1 cellular context compared by ENCODE assay signal in genomic region chr6:44462335-44462734, GRCh38.
TF ChIP-seq lines count a peak whose summit lies in the region.

No MANE protein-coding gene starts in this region.

TF ChIP-seq in WTC11, 78 proteins besides CTCF, POLR2A, EP300 and RAD21 (continued from another document):
- TF ChIP-seq, protein P1, sequence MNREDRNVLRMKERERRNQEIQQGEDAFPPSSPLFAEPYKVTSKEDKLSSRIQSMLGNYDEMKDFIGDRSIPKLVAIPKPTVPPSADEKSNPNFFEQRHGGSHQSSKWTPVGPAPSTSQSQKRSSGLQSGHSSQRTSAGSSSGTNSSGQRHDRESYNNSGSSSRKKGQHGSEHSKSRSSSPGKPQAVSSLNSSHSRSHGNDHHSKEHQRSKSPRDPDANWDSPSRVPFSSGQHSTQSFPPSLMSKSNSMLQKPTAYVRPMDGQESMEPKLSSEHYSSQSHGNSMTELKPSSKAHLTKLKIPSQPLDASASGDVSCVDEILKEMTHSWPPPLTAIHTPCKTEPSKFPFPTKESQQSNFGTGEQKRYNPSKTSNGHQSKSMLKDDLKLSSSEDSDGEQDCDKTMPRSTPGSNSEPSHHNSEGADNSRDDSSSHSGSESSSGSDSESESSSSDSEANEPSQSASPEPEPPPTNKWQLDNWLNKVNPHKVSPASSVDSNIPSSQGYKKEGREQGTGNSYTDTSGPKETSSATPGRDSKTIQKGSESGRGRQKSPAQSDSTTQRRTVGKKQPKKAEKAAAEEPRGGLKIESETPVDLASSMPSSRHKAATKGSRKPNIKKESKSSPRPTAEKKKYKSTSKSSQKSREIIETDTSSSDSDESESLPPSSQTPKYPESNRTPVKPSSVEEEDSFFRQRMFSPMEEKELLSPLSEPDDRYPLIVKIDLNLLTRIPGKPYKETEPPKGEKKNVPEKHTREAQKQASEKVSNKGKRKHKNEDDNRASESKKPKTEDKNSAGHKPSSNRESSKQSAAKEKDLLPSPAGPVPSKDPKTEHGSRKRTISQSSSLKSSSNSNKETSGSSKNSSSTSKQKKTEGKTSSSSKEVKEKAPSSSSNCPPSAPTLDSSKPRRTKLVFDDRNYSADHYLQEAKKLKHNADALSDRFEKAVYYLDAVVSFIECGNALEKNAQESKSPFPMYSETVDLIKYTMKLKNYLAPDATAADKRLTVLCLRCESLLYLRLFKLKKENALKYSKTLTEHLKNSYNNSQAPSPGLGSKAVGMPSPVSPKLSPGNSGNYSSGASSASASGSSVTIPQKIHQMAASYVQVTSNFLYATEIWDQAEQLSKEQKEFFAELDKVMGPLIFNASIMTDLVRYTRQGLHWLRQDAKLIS (CRISPR knock-in tag; IDR thresholded peaks at IDR 0.05; ENCODE audit: borderline replicate concordance), result no peak
- no peak for TF ChIP-seq SMAD4 (CRISPR knock-in tag; IDR thresholded peaks at IDR 0.05)
- TF ChIP-seq NR2C2 (CRISPR knock-in tag; IDR thresholded peaks at IDR 0.05), result no peak
- TF ChIP-seq ELF4 (CRISPR knock-in tag; IDR thresholded peaks at IDR 0.05; ENCODE audit: low read depth), result no peak
- no peak for TF ChIP-seq SMAD3 (CRISPR knock-in tag; IDR thresholded peaks at IDR 0.05; ENCODE audit: borderline replicate concordance)
- TF ChIP-seq NFYB (CRISPR knock-in tag; conservative IDR thresholded peaks at IDR 0.05; ENCODE audit: low read depth), result no peak
- TF ChIP-seq EMX1 (CRISPR knock-in tag; IDR thresholded peaks at IDR 0.05), result no peak
